ENCODE assay signal across 9 cellular contexts in genomic region chr12:74539765-74540526, GRCh38. TPM values are rescaled to one million over a fixed set of nuclear protein-coding genes. Genes with fewer than 3 reads are reported as not detected.
DNase-seq lines count a peak whose midpoint lies in the region; ATAC-seq, FAIRE-seq and TF ChIP-seq lines count a peak whose summit lies in the region.
"Had no signal": no experiment of that assay in that cellular context is flagged by ENCODE, and none has a peak within 500 bp of the region (broad histone marks: within the 10 kb centered on the region; RNA-seq: fewer than 3 reads in every experiment).

No MANE protein-coding gene starts in this region.

- H3K9me3 Mint-ChIP-seq in activated naive CD4-positive, alpha-beta T cell treated with anti-CD3 and anti-CD28 coated beads, Interleukin-2, amount 50 U/mL, for 72 hours = no peaks in the 10 kb centered on the region

- peaks cover 27 to 29% of the 10 kb centered on the region in 2 donors for H3K4me1 ChIP-seq in kidney (ENCODE audit: control insufficient read depth in 1 of 2, insufficient read depth in 1 of 2, low read depth in 1 of 2, low read length in 2 of 2)
- H3K4me1 ChIP-seq in upper lobe of left lung = peaks cover 32 to 45% (median 37%) of the 10 kb centered on the region in 4 donors

- H3K27ac ChIP-seq in kidney (ENCODE audit: low read depth in 2 of 2, low read length in 2 of 2) (no peak overlapping the region), upper lobe of left lung (peak overlapping the region in 2 of 4 donors; percentile 1 to 48)

- H3K27ac Mint-ChIP-seq in activated naive CD4-positive, alpha-beta T cell treated with anti-CD3 and anti-CD28 coated beads, Interleukin-2, amount 50 U/mL, for 72 hours = peak overlapping the region; percentile 92 to 100

- ATAC-seq in Right ventricle myocardium inferior (no peak), upper lobe of left lung (ENCODE audit: low FRiP score in 2 of 2) (no peak), GM19395 (IDR thresholded peaks at IDR 0.05; ENCODE audit: unreplicated experiment) (no peak)
- no peak for ATAC-seq in activated naive CD4-positive, alpha-beta T cell treated with anti-CD3 and anti-CD28 coated beads, Interleukin-2, amount 50 U/mL, for 72 hours
- ATAC-seq: sciatic nerve had no signal

- H3K9ac ChIP-seq in kidney (ENCODE audit: low read length in 2 of 2) = peak overlapping the region in 1 of 2 donors; percentile 97

- peaks cover 38 to 54% of the 10 kb centered on the region in 2 donors for H3K36me3 Mint-ChIP-seq in activated naive CD4-positive, alpha-beta T cell treated with anti-CD3 and anti-CD28 coated beads, Interleukin-2, amount 50 U/mL, for 72 hours

- TF ChIP-seq EP300 in upper lobe of left lung (IDR thresholded peaks at IDR 0.05) = no peak

- intact Hi-C loops in Right ventricle myocardium inferior (cut with DNase I) (no loop called here), cardiac septum (cut with DNase I) (no loop called here), kidney (cut with DNase I) (no loop called here)

- FAIRE-seq in kidney (lab: Jason Lieb, UNC) = no peak

- no peak for TF ChIP-seq CTCF in kidney (IDR thresholded peaks at IDR 0.05; ENCODE audit: borderline replicate concordance, extremely low read depth, insufficient read depth)
- no peak for TF ChIP-seq CTCF in upper lobe of left lung (IDR thresholded peaks at IDR 0.05)

- H3K9me3 ChIP-seq in kidney (ENCODE audit: control insufficient read depth in 1 of 2, low read length in 2 of 2) (no peaks in the 10 kb centered on the region), upper lobe of left lung (no peaks in the 10 kb centered on the region)

- DNase-seq in Right ventricle myocardium inferior (ENCODE audit: missing footprints) (peak; percentile 45), cardiac septum (ENCODE audit: low spot score) (no peak), kidney (peak; percentile 45), upper lobe of left lung (no peak), hypothalamus (lab: John Stamatoyannopoulos, UW) (no peak), islet precursor cell (no peak)
- DNase-seq in activated naive CD4-positive, alpha-beta T cell treated with anti-CD3 and anti-CD28 coated beads, Interleukin-2, amount 50 U/mL, for 72 hours (ENCODE audit: low spot score in 2 of 2) = no peak

- H3K4me3 ChIP-seq in kidney (ENCODE audit: low read length in 2 of 2) = peak overlapping the region; percentile 98
- H3K4me3 ChIP-seq in upper lobe of left lung = peak overlapping the region; percentile 12 to 74 (median 68)

- H3K27me3 ChIP-seq in upper lobe of left lung = no peaks in the 10 kb centered on the region

- no peak for TF ChIP-seq POLR2A in upper lobe of left lung (IDR thresholded peaks at IDR 0.05)

- WGBS in upper lobe of left lung, 2 donors = 47 to 50% methylated on average over 6 of the region's 6 CpGs

- H3K36me3 ChIP-seq in kidney (ENCODE audit: control insufficient read depth in 1 of 2, insufficient read depth in 2 of 2, low read length in 2 of 2) (peaks cover 0 to 2% of the 10 kb centered on the region in 2 donors), upper lobe of left lung (peaks cover 0 to 4% (median 2%) of the 10 kb centered on the region in 4 donors)

RNA-seq across cellular contexts. Expression of gene ATXN7L3B, which starts 2.3 kb away (rescaled TPM):
- 22.5 TPM for total RNA-seq in Right ventricle myocardium inferior
- total RNA-seq in cardiac septum = 18.1 TPM
- total RNA-seq in activated naive CD4-positive, alpha-beta T cell treated with anti-CD3 and anti-CD28 coated beads, Interleukin-2, amount 50 U/mL, for 72 hours = 10 to 100 TPM; 16.6 to 22.9 TPM
- total RNA-seq in kidney = 35.1 TPM
- polyA plus RNA-seq in kidney (ENCODE audit: insufficient read depth, low read depth, low replicate concordance) = 23.5 TPM
- total RNA-seq in upper lobe of left lung = 10 to 100 TPM; 11.9 to 28.6 (median 24.8) TPM

Comparison
In these comparisons a context has a peak if more than half of its experiments do, and no peak if none do; other contexts are left out.
1. DNase-seq: peak in Right ventricle myocardium inferior (single experiment) and kidney (single experiment); none in cardiac septum (single experiment), activated naive CD4-positive, alpha-beta T cell treated with anti-CD3 and anti-CD28 coated beads, Interleukin-2, amount 50 U/mL, for 72 hours (0 of 2), upper lobe of left lung (0 of 2), hypothalamus (0 of 51) and islet precursor cell (single experiment).